ENCODE assay signal across 13 cellular contexts in the genomic region with DNA sequence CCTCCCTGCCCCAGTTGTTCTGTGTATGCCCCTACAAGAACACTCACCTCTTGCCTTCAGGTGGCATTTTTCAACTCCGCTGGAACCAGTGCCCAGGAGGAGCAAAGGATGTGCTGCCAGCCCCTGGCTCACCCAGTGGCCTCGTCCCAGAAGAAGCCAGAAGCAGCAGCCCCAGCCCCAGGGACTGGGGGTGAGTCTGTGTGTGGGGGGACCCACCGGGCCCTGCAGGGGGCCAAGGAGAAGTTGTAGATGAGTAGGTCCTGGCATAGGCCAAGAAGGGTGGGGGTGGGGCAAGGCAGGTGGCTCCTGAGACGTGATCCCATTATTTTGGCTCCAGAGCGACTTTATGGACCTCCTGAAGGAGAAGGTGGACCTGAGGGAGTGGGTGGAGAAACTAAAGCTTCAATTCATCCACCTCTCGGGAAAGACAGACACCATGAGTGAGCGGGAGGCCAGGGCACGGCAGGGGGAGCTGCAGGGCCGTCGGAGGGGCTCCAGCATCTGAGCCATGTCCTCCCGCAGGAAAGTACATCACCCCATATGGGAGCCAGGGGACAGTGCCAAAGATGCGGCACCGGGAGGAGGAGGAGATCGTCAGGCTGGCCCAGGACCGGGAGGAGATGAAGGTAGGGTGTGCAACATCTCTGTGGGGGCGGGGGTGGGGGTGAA. TPM values are rescaled to one million over a fixed set of nuclear protein-coding genes. Genes with fewer than 3 reads are reported as not detected.
A peak's percentile ranks its signal among the peaks of the same experiment; 100 is the strongest.
DNase-seq lines count a peak whose midpoint lies in the region; ATAC-seq and TF ChIP-seq lines count a peak whose summit lies in the region.
"Had no signal": no experiment of that assay in that cellular context is flagged by ENCODE, and none has a peak within 500 bp of the region (broad histone marks: within the 10 kb centered on the region; RNA-seq: fewer than 3 reads in every experiment).

No MANE protein-coding gene starts in this region.

- no peak overlapping the region for H3K27ac ChIP-seq in OCI-LY1 (ENCODE audit: low read depth, low read length, poor library complexity, severe bottlenecking)

- H3K79me2 ChIP-seq in OCI-LY1 (ENCODE audit: insufficient read depth, low read length) = no peaks in the 10 kb centered on the region

- no peak overlapping the region for H3K4me3 Mint-ChIP-seq in activated CD4-positive, alpha-beta T cell treated with anti-CD3 and anti-CD28 coated beads, Interleukin-2, amount 10 ng/mL, durations not matched to agents 7 days and 5 days
- H3K4me3 Mint-ChIP-seq: activated CD8-positive, alpha-beta memory T cell treated with anti-CD3 and anti-CD28 coated beads, Interleukin-2, amount 10 ng/mL, durations not matched to agents 7 days and 5 days; activated naive CD4-positive, alpha-beta T cell treated with anti-CD3 and anti-CD28 coated beads for 36 hours; naive thymus-derived CD8-positive, alpha-beta T cell had no signal

- H3K9me3 ChIP-seq in OCI-LY1 (ENCODE audit: low read length) = no peaks in the 10 kb centered on the region

- TF ChIP-seq CTCF in OCI-LY1 (IDR thresholded peaks at IDR 0.05; ENCODE audit: low read length) (peak; percentile 41), choroid plexus epithelial cell (conservative IDR thresholded peaks at IDR 0.05; ENCODE audit: low read depth, low read length) (peak; percentile 26)

- no peaks in the 10 kb centered on the region for H3K36me3 ChIP-seq in OCI-LY1 (ENCODE audit: insufficient read depth, low read length)

- H2AFZ ChIP-seq in OCI-LY1 (ENCODE audit: low read length) = no peak overlapping the region

- intact Hi-C loops in posterior vena cava (cut with DNase I) = no loop called here

- peaks cover 18% of the 10 kb centered on the region for H3K27me3 Mint-ChIP-seq in activated CD4-positive, alpha-beta T cell treated with anti-CD3 and anti-CD28 coated beads, Interleukin-2, amount 10 ng/mL, durations not matched to agents 7 days and 5 days

- H3F3A ChIP-seq in OCI-LY1 (ENCODE audit: insufficient read depth, low read length) = no peaks in the 10 kb centered on the region

- H3K4me2 ChIP-seq in OCI-LY1 (ENCODE audit: low read length) = no peak overlapping the region

- H3K27me3 ChIP-seq in OCI-LY1 (ENCODE audit: insufficient read depth, low read length) = no peaks in the 10 kb centered on the region

- CTCF ChIA-PET in activated CD4-positive, alpha-beta T cell treated with anti-CD3 and anti-CD28 coated beads, Interleukin-2, amount 10 ng/mL, durations not matched to agents 7 days and 5 days (lab: Charles Lee) = interaction anchor here (0.5 to 2.1 kb wide), 4 partner anchors 10 to 637 kb away, joined by 3 to 6 read pairs (median 4); a partner anchor contains a TSS

- DNase-seq in NCI-H2227 (lab: John Stamatoyannopoulos, UW; ENCODE audit: unreplicated experiment) (peak; percentile 10), NCI-H2227 treated with DMSO at 0.1 percent for 48 hours (lab: John Stamatoyannopoulos, UW) (no peak), choroid plexus epithelial cell (ENCODE audit: low read depth) (no peak), posterior vena cava (ENCODE audit: low spot score) (peak; percentile 66)
- DNase-seq in activated CD4-positive, alpha-beta T cell treated with anti-CD3 and anti-CD28 coated beads, Interleukin-2, amount 10 ng/mL, durations not matched to agents 7 days and 5 days = no peak
- DNase-seq: activated CD8-positive, alpha-beta memory T cell treated with anti-CD3 and anti-CD28 coated beads, Interleukin-2, amount 10 ng/mL, durations not matched to agents 7 days and 5 days; activated naive CD4-positive, alpha-beta T cell treated with anti-CD3 and anti-CD28 coated beads for 36 hours; naive thymus-derived CD8-positive, alpha-beta T cell had no signal

- H3K4me1 ChIP-seq in OCI-LY1 (ENCODE audit: insufficient read depth, low read length, severe bottlenecking) = peaks cover 10% of the 10 kb centered on the region

- no peaks in the 10 kb centered on the region for H4K20me1 ChIP-seq in OCI-LY1 (ENCODE audit: insufficient read depth, low read length)

- no peaks in the 10 kb centered on the region for H3K9me3 Mint-ChIP-seq in activated CD4-positive, alpha-beta T cell treated with anti-CD3 and anti-CD28 coated beads, Interleukin-2, amount 10 ng/mL, durations not matched to agents 7 days and 5 days
- H3K9me3 Mint-ChIP-seq: activated naive CD4-positive, alpha-beta T cell treated with anti-CD3 and anti-CD28 coated beads for 36 hours; naive thymus-derived CD8-positive, alpha-beta T cell had no signal

- ATAC-seq in GM21447 (IDR thresholded peaks at IDR 0.05; ENCODE audit: unreplicated experiment) = no peak
- ATAC-seq in HG02759 (IDR thresholded peaks at IDR 0.05; ENCODE audit: unreplicated experiment) = no peak
- ATAC-seq: activated CD8-positive, alpha-beta memory T cell treated with anti-CD3 and anti-CD28 coated beads, Interleukin-2, amount 10 ng/mL, durations not matched to agents 7 days and 5 days; naive thymus-derived CD8-positive, alpha-beta T cell had no signal

- peaks cover 13% of the 10 kb centered on the region for H3K4me1 Mint-ChIP-seq in activated CD4-positive, alpha-beta T cell treated with anti-CD3 and anti-CD28 coated beads, Interleukin-2, amount 10 ng/mL, durations not matched to agents 7 days and 5 days

- H3K36me3 Mint-ChIP-seq in activated CD4-positive, alpha-beta T cell treated with anti-CD3 and anti-CD28 coated beads, Interleukin-2, amount 10 ng/mL, durations not matched to agents 7 days and 5 days (ENCODE audit: low read depth) = no peaks in the 10 kb centered on the region
- H3K36me3 Mint-ChIP-seq: activated CD8-positive, alpha-beta memory T cell treated with anti-CD3 and anti-CD28 coated beads, Interleukin-2, amount 10 ng/mL, durations not matched to agents 7 days and 5 days; naive thymus-derived CD8-positive, alpha-beta T cell had no signal

- H3K4me3 ChIP-seq in OCI-LY1 (ENCODE audit: low read depth, low read length, poor library complexity, severe bottlenecking) (no peak overlapping the region), choroid plexus epithelial cell (ENCODE audit: low read depth, low read length) (no peak overlapping the region)
- H3K4me3 ChIP-seq: lung had no signal

- POLR2A ChIA-PET in activated CD4-positive, alpha-beta T cell treated with anti-CD3 and anti-CD28 coated beads, Interleukin-2, amount 10 ng/mL, durations not matched to agents 7 days and 5 days (lab: Charles Lee) = no interaction called here

- no peak overlapping the region for H3K9ac ChIP-seq in OCI-LY1 (ENCODE audit: low read length)

- no peaks in the 10 kb centered on the region for H3K9me2 ChIP-seq in OCI-LY1 (ENCODE audit: low read depth, low read length)

- H3K27ac Mint-ChIP-seq in activated CD4-positive, alpha-beta T cell treated with anti-CD3 and anti-CD28 coated beads, Interleukin-2, amount 10 ng/mL, durations not matched to agents 7 days and 5 days = no peak overlapping the region
- H3K27ac Mint-ChIP-seq: activated CD8-positive, alpha-beta memory T cell treated with anti-CD3 and anti-CD28 coated beads, Interleukin-2, amount 10 ng/mL, durations not matched to agents 7 days and 5 days; activated naive CD4-positive, alpha-beta T cell treated with anti-CD3 and anti-CD28 coated beads for 36 hours had no signal

RNA-seq across cellular contexts. Expression of a gene that starts 29.3 kb away (rescaled TPM):
- 10 to 100 TPM; 81.6 to 89.7 TPM for total RNA-seq in posterior vena cava
- total RNA-seq in activated CD4-positive, alpha-beta T cell treated with anti-CD3 and anti-CD28 coated beads, Interleukin-2, amount 10 ng/mL, durations not matched to agents 7 days and 5 days = 10 to 100 TPM; 28.5 to 30.0 TPM

RNA-seq across cellular contexts. Expression of a gene that starts 45.4 kb away (rescaled TPM):
- total RNA-seq in posterior vena cava = not detected
- under 1 TPM; 0.45 to 0.87 TPM for total RNA-seq in activated CD4-positive, alpha-beta T cell treated with anti-CD3 and anti-CD28 coated beads, Interleukin-2, amount 10 ng/mL, durations not matched to agents 7 days and 5 days
- total RNA-seq: HT1080 had no signal

RNA-seq across cellular contexts. Expression of a gene that starts 57.3 kb away (rescaled TPM):
- total RNA-seq in posterior vena cava = 1 to 10 TPM; 3.5 to 4.0 TPM
- 1 to 10 TPM; 1.1 to 2.1 TPM for total RNA-seq in activated CD4-positive, alpha-beta T cell treated with anti-CD3 and anti-CD28 coated beads, Interleukin-2, amount 10 ng/mL, durations not matched to agents 7 days and 5 days

Comparison
In these comparisons a context has a peak if more than half of its experiments do, and no peak if none do; other contexts are left out.
1. DNase-seq: peak in NCI-H2227 (single experiment) and posterior vena cava (single experiment); none in NCI-H2227 treated with DMSO at 0.1 percent for 48 hours (single experiment), choroid plexus epithelial cell (single experiment) and activated CD4-positive, alpha-beta T cell treated with anti-CD3 and anti-CD28 coated beads, Interleukin-2, amount 10 ng/mL, durations not matched to agents 7 days and 5 days (single experiment).